In genomic region chr11:68271023-68271780, GRCh38 we compare ENCODE assay signal across 1 cellular context.
A peak's percentile ranks its signal among the peaks of the same experiment; 100 is the strongest.
TF ChIP-seq lines count a peak whose summit lies in the region.

No MANE protein-coding gene starts in this region.

TF ChIP-seq in K562, 482 proteins besides CTCF, POLR2A, EP300 and RAD21 (continued from another document):
- TF ChIP-seq ZNF407 (IDR thresholded peaks at IDR 0.05; ENCODE audit: low read depth) (no peak), TOE1 (IDR thresholded peaks at IDR 0.05; ENCODE audit: borderline replicate concordance) (peak; percentile 53; the same call in 1 of the 2 replicates), TOE1 (CRISPR knock-in tag; IDR thresholded peaks at IDR 0.05; ENCODE audit: borderline replicate concordance, low read depth) (no peak), ZZZ3 (IDR thresholded peaks at IDR 0.05) (no peak), ZNF778 (CRISPR knock-in tag; IDR thresholded peaks at IDR 0.05) (no peak), ZKSCAN1 (IDR thresholded peaks at IDR 0.05; ENCODE audit: low read depth, low read length) (no peak), KDM1A (IDR thresholded peaks at IDR 0.05) (no peak), C11orf30 (IDR thresholded peaks at IDR 0.05; ENCODE audit: low read depth) (no peak), TFAM (CRISPR knock-in tag; conservative IDR thresholded peaks at IDR 0.05) (no peak), TAF15 (IDR thresholded peaks at IDR 0.05; ENCODE audit: low read depth, low read length) (no peak), RNF2 (IDR thresholded peaks at IDR 0.05) (no peak), ATF3 (IDR thresholded peaks at IDR 0.05) (no peak; the same call in 1 of the 2 replicates), ATF3 (CRISPR knock-in tag; conservative IDR thresholded peaks at IDR 0.05) (peak; percentile 59), CBX2 (IDR thresholded peaks at IDR 0.05; ENCODE audit: insufficient read depth, low read length, poor library complexity, severe bottlenecking) (no peak), CAMTA2 (CRISPR knock-in tag; conservative IDR thresholded peaks at IDR 0.05) (no peak), NR3C1 (CRISPR knock-in tag; IDR thresholded peaks at IDR 0.05) (no peak), SAP30 (IDR thresholded peaks at IDR 0.05; ENCODE audit: borderline replicate concordance, insufficient read depth, low read depth, low read length, poor library complexity, severe bottlenecking) (peak; percentile 48), ZNF12 (CRISPR knock-in tag; IDR thresholded peaks at IDR 0.05) (no peak), MNT (conservative IDR thresholded peaks at IDR 0.05) (no peak; a peak in 3 of 4 replicates), SPI1 (IDR thresholded peaks at IDR 0.05; ENCODE audit: borderline replicate concordance, low read depth, low read length) (no peak), CREB3L1 (IDR thresholded peaks at IDR 0.05; ENCODE audit: borderline replicate concordance, low read depth) (no peak)
- TF ChIP-seq, protein P1, sequence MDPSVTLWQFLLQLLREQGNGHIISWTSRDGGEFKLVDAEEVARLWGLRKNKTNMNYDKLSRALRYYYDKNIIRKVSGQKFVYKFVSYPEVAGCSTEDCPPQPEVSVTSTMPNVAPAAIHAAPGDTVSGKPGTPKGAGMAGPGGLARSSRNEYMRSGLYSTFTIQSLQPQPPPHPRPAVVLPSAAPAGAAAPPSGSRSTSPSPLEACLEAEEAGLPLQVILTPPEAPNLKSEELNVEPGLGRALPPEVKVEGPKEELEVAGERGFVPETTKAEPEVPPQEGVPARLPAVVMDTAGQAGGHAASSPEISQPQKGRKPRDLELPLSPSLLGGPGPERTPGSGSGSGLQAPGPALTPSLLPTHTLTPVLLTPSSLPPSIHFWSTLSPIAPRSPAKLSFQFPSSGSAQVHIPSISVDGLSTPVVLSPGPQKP (CRISPR knock-in tag; IDR thresholded peaks at IDR 0.05) = no peak
- TF ChIP-seq, protein P2, sequence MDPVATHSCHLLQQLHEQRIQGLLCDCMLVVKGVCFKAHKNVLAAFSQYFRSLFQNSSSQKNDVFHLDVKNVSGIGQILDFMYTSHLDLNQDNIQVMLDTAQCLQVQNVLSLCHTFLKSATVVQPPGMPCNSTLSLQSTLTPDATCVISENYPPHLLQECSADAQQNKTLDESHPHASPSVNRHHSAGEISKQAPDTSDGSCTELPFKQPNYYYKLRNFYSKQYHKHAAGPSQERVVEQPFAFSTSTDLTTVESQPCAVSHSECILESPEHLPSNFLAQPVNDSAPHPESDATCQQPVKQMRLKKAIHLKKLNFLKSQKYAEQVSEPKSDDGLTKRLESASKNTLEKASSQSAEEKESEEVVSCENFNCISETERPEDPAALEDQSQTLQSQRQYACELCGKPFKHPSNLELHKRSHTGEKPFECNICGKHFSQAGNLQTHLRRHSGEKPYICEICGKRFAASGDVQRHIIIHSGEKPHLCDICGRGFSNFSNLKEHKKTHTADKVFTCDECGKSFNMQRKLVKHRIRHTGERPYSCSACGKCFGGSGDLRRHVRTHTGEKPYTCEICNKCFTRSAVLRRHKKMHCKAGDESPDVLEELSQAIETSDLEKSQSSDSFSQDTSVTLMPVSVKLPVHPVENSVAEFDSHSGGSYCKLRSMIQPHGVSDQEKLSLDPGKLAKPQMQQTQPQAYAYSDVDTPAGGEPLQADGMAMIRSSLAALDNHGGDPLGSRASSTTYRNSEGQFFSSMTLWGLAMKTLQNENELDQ (CRISPR knock-in tag; IDR thresholded peaks at IDR 0.05; ENCODE audit: borderline replicate concordance) = 0 out of 2 replicates have a peak, but pooled peaks have one; percentile 21
- TF ChIP-seq, protein P3, sequence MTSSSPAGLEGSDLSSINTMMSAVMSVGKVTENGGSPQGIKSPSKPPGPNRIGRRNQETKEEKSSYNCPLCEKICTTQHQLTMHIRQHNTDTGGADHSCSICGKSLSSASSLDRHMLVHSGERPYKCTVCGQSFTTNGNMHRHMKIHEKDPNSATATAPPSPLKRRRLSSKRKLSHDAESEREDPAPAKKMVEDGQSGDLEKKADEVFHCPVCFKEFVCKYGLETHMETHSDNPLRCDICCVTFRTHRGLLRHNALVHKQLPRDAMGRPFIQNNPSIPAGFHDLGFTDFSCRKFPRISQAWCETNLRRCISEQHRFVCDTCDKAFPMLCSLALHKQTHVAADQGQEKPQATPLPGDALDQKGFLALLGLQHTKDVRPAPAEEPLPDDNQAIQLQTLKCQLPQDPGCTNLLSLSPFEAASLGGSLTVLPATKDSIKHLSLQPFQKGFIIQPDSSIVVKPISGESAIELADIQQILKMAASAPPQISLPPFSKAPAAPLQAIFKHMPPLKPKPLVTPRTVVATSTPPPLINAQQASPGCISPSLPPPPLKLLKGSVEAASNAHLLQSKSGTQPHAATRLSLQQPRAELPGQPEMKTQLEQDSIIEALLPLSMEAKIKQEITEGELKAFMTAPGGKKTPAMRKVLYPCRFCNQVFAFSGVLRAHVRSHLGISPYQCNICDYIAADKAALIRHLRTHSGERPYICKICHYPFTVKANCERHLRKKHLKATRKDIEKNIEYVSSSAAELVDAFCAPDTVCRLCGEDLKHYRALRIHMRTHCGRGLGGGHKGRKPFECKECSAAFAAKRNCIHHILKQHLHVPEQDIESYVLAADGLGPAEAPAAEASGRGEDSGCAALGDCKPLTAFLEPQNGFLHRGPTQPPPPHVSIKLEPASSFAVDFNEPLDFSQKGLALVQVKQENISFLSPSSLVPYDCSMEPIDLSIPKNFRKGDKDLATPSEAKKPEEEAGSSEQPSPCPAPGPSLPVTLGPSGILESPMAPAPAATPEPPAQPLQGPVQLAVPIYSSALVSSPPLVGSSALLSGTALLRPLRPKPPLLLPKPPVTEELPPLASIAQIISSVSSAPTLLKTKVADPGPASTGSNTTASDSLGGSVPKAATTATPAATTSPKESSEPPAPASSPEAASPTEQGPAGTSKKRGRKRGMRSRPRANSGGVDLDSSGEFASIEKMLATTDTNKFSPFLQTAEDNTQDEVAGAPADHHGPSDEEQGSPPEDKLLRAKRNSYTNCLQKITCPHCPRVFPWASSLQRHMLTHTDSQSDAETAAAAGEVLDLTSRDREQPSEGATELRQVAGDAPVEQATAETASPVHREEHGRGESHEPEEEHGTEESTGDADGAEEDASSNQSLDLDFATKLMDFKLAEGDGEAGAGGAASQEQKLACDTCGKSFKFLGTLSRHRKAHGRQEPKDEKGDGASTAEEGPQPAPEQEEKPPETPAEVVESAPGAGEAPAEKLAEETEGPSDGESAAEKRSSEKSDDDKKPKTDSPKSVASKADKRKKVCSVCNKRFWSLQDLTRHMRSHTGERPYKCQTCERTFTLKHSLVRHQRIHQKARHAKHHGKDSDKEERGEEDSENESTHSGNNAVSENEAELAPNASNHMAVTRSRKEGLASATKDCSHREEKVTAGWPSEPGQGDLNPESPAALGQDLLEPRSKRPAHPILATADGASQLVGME (CRISPR knock-in tag; IDR thresholded peaks at IDR 0.05) = no peak
- TF ChIP-seq, protein P4, sequence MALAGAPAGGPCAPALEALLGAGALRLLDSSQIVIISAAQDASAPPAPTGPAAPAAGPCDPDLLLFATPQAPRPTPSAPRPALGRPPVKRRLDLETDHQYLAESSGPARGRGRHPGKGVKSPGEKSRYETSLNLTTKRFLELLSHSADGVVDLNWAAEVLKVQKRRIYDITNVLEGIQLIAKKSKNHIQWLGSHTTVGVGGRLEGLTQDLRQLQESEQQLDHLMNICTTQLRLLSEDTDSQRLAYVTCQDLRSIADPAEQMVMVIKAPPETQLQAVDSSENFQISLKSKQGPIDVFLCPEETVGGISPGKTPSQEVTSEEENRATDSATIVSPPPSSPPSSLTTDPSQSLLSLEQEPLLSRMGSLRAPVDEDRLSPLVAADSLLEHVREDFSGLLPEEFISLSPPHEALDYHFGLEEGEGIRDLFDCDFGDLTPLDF (CRISPR knock-in tag; IDR thresholded peaks at IDR 0.05) = no peak
- TF ChIP-seq, protein P5, sequence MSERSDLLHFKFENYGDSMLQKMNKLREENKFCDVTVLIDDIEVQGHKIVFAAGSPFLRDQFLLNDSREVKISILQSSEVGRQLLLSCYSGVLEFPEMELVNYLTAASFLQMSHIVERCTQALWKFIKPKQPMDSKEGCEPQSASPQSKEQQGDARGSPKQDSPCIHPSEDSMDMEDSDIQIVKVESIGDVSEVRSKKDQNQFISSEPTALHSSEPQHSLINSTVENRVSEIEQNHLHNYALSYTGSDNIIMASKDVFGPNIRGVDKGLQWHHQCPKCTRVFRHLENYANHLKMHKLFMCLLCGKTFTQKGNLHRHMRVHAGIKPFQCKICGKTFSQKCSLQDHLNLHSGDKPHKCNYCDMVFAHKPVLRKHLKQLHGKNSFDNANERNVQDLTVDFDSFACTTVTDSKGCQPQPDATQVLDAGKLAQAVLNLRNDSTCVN (CRISPR knock-in tag; IDR thresholded peaks at IDR 0.05) = peak; percentile 71; the same call in 1 of the 2 replicates
